Comparison of ENCODE assay signal across 21 cellular contexts in genomic region chr7:30533886-30534285, GRCh38.
"Had no signal": no experiment of that assay in that cellular context is flagged by ENCODE, and none has a peak within 500 bp of the region (broad histone marks: within the 10 kb centered on the region; RNA-seq: fewer than 3 reads in every experiment).

No MANE protein-coding gene starts in this region.

- H3K4me1 ChIP-seq: pancreas, right lobe of liver, spleen, stomach, transverse colon had no signal

- H3K27ac Mint-ChIP-seq: endodermal cell, nephron, progenitor cell of endocrine pancreas had no signal

- DNase-seq: effector CD4-positive, alpha-beta T cell; endodermal cell; erythroblast; immature natural killer cell; mesendoderm; naive B cell; occipital lobe; pancreas; right lobe of liver; spleen; stimulated activated CD4-positive, alpha-beta T cell treated with anti-CD3 and anti-CD28 coated beads, Interleukin-15, amount 100 ng/mL, for 24 hours; stimulated activated CD4-positive, alpha-beta T cell treated with anti-CD3 and anti-CD28 coated beads, Interleukin-1b, Interleukin-23, amount 100 ng/mL, for 48 hours; stimulated activated CD4-positive, alpha-beta T cell treated with anti-CD3 and anti-CD28 coated beads, Interleukin-4, amount 100 ng/mL, for 4 hours; stimulated activated naive CD4-positive, alpha-beta T cell; stomach; substantia nigra; transverse colon had no signal

- H3K4me1 Mint-ChIP-seq: endodermal cell, nephron had no signal

- H3K27me3 Mint-ChIP-seq: naive B cell had no signal

- H3K36me3 ChIP-seq: pancreas, right lobe of liver, thoracic aorta, transverse colon had no signal

- H3K4me3 ChIP-seq: coronary artery, pancreas, right lobe of liver, spleen, stomach, thoracic aorta, transverse colon had no signal

- H3K27me3 ChIP-seq: pancreas, right lobe of liver, spleen, stomach, transverse colon had no signal

- H3K4me3 Mint-ChIP-seq: endodermal cell, immature natural killer cell, naive B cell, nephron had no signal

- H3K27ac ChIP-seq: coronary artery, pancreas, right lobe of liver, spleen, stomach, thoracic aorta, transverse colon had no signal

- ATAC-seq: pancreas had no signal

- H3K9me3 ChIP-seq: pancreas, right lobe of liver, spleen, stomach, thoracic aorta, transverse colon had no signal
